8 cellular contexts compared by ENCODE assay signal in the genomic region with DNA sequence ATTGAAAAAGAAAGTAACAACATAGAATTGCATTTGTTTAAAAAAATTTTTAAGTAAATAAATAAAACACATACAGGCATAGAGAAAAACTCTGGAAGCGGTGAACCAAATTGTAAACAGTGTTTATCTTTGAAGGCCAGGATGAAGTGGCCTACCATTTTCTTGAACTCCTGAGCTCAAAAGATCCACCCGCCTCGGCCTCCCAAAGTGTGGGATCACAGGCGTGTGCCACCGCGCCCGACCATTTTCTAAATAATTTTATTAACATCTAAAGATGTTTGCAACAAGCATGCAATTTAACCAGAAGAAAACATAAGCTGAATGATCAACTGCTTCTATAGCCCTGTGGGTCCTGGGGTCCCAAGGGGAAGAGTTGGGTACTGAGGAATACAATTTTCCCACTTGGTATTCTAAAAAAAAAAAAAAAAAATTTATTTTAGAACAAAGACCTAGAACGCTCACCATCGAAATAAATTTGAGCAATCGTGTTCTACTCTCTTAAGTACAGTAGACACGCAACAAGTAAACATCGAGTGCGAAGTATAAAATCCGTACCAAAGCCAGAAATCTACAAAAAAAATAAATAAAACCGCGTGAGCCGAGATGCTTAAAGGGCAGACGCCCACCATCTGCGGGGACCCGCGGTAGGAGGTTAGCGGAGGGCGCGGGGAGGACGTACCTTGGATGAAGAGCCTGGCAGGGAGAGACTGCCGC. TPM values are rescaled to one million over a fixed set of nuclear protein-coding genes. Genes with fewer than 3 reads are reported as not detected.
A peak's percentile ranks its signal among the peaks of the same experiment; 100 is the strongest.
DNase-seq lines count a peak whose midpoint lies in the region; ATAC-seq and TF ChIP-seq lines count a peak whose summit lies in the region.

No MANE protein-coding gene starts in this region.

- no peaks in the 10 kb centered on the region for H3K9me2 ChIP-seq in Loucy (replicated peaks; ENCODE audit: low read depth, low read length)

- H3K4me1 ChIP-seq in Caco-2: peaks cover under 1% of the 10 kb centered on the region; the same call in 1 of the 2 replicates
- peaks cover 24% of the 10 kb centered on the region for H3K4me1 ChIP-seq in Loucy (ENCODE audit: insufficient read depth, low read length, poor library complexity, severe bottlenecking)

- peak overlapping the region; percentile 98 for H3K9ac ChIP-seq in Loucy (ENCODE audit: low read depth, low read length, poor library complexity, severe bottlenecking)

- POLR2A ChIA-PET in Caco-2 (lab: Charles Lee): interaction anchor here (0.6 to 1.0 kb wide), 2 partner anchors 116 to 117 kb away, joined by 3 read pairs; no protein-coding TSS in a partner anchor

- CTCF ChIA-PET in Caco-2 (lab: Charles Lee): interaction anchor here (0.7 to 1.5 kb wide), 6 partner anchors 9 to 116 kb away, joined by 3 to 15 read pairs (median 4); partner anchors contain the start of gene FANCM

- H3K4me1 Mint-ChIP-seq in Caco-2 (ENCODE audit: low read depth, unreplicated experiment): no peaks in the 10 kb centered on the region
- peaks cover 16% of the 10 kb centered on the region for H3K4me1 Mint-ChIP-seq in stimulated activated effector memory CD8-positive, alpha-beta T cell treated with anti-CD3 and anti-CD28 coated beads, Interleukin-12 subunit alpha, Interleukin-12 subunit beta, amount 100 ng/mL, for 72 hours

- ATAC-seq in activated naive CD4-positive, alpha-beta T cell treated with anti-CD3 and anti-CD28 coated beads, Interleukin-2, amount 50 U/mL, for 72 hours: no peak
- ATAC-seq in stimulated activated effector memory CD8-positive, alpha-beta T cell treated with anti-CD3 and anti-CD28 coated beads, Interleukin-12 subunit alpha, Interleukin-12 subunit beta, amount 100 ng/mL, for 72 hours: no peak
- no peak for ATAC-seq in GM21825 (IDR thresholded peaks at IDR 0.05; ENCODE audit: unreplicated experiment)

- TSS peak; percentile 42 for BruUV-seq in Caco-2 (replicated peaks; lab: Mats Ljungman, UMichigan)

- peak overlapping the region; percentile 91 for H2AFZ ChIP-seq in Loucy (ENCODE audit: low read length)

- peaks cover 54% of the 10 kb centered on the region for H3K79me2 ChIP-seq in Loucy (ENCODE audit: insufficient read depth, low read length)

- in situ Hi-C loops in G401 (cut with HindIII; ENCODE audit: low sequenced_read_pairs): no loop called here

- H3F3A ChIP-seq in Loucy (ENCODE audit: low read depth): no peaks in the 10 kb centered on the region

- peak overlapping the region; percentile 90 for H3K4me2 ChIP-seq in Loucy (ENCODE audit: low read depth, low read length, poor library complexity, severe bottlenecking)

- no peaks in the 10 kb centered on the region for H3K27me3 Mint-ChIP-seq in Caco-2 (ENCODE audit: insufficient read depth, unreplicated experiment)

- no peaks in the 10 kb centered on the region for H3K9me3 ChIP-seq in Caco-2
- no peaks in the 10 kb centered on the region for H3K9me3 ChIP-seq in Loucy (ENCODE audit: insufficient read depth, low read depth, low read length)
- no peaks in the 10 kb centered on the region for H3K9me3 ChIP-seq in iPS-18c (ENCODE audit: control insufficient read depth, insufficient read depth, low read length)

- H3K4me3 Mint-ChIP-seq in Caco-2 (ENCODE audit: unreplicated experiment): peak overlapping the region; percentile 86
- peak overlapping the region; percentile 83 for H3K4me3 Mint-ChIP-seq in stimulated activated effector memory CD8-positive, alpha-beta T cell treated with anti-CD3 and anti-CD28 coated beads, Interleukin-12 subunit alpha, Interleukin-12 subunit beta, amount 100 ng/mL, for 72 hours

- H3K36me3 ChIP-seq in Caco-2 (ENCODE audit: control insufficient read depth, insufficient read depth, low read length) (no peaks in the 10 kb centered on the region), Loucy (ENCODE audit: insufficient read depth, low read length) (no peaks in the 10 kb centered on the region)

- H3K27me3 ChIP-seq in Caco-2 (replicated peaks; ENCODE audit: control insufficient read depth, insufficient read depth, low read length) (no peaks in the 10 kb centered on the region), Loucy (ENCODE audit: insufficient read depth, low read length, poor library complexity, severe bottlenecking) (no peaks in the 10 kb centered on the region)

- peaks cover 27% of the 10 kb centered on the region for H4K20me1 ChIP-seq in Loucy (ENCODE audit: insufficient read depth, low read length, poor library complexity, severe bottlenecking)

- H3K36me3 Mint-ChIP-seq in Caco-2 (ENCODE audit: insufficient read depth, unreplicated experiment): peaks cover 9% of the 10 kb centered on the region
- peaks cover 9% of the 10 kb centered on the region in 2 donors for H3K36me3 Mint-ChIP-seq in activated naive CD4-positive, alpha-beta T cell treated with anti-CD3 and anti-CD28 coated beads, Interleukin-2, amount 50 U/mL, for 72 hours
- H3K36me3 Mint-ChIP-seq in stimulated activated effector memory CD8-positive, alpha-beta T cell treated with anti-CD3 and anti-CD28 coated beads, Interleukin-12 subunit alpha, Interleukin-12 subunit beta, amount 100 ng/mL, for 72 hours: peaks cover 18% of the 10 kb centered on the region

- intact Hi-C loops in Caco-2 (cut with micrococcal nuclease; ENCODE audit: unreplicated experiment): loop anchor here (1.0 to 5.0 kb wide), 7 partner anchors 16 to 355 kb away; partner anchors contain the start of genes FKBP3, KLHL28 and TOGARAM1

- H3K27ac Mint-ChIP-seq in Caco-2 (ENCODE audit: unreplicated experiment): peak overlapping the region; percentile 96
- peak overlapping the region; percentile 91 to 97 for H3K27ac Mint-ChIP-seq in activated naive CD4-positive, alpha-beta T cell treated with anti-CD3 and anti-CD28 coated beads, Interleukin-2, amount 50 U/mL, for 72 hours
- peak overlapping the region; percentile 92 for H3K27ac Mint-ChIP-seq in stimulated activated effector memory CD8-positive, alpha-beta T cell treated with anti-CD3 and anti-CD28 coated beads, Interleukin-12 subunit alpha, Interleukin-12 subunit beta, amount 100 ng/mL, for 72 hours

- peaks cover 7% of the 10 kb centered on the region for H3K9me3 Mint-ChIP-seq in Caco-2 (ENCODE audit: unreplicated experiment)
- peaks cover 3 to 5% of the 10 kb centered on the region in 2 donors for H3K9me3 Mint-ChIP-seq in activated naive CD4-positive, alpha-beta T cell treated with anti-CD3 and anti-CD28 coated beads, Interleukin-2, amount 50 U/mL, for 72 hours
- H3K9me3 Mint-ChIP-seq in stimulated activated effector memory CD8-positive, alpha-beta T cell treated with anti-CD3 and anti-CD28 coated beads, Interleukin-12 subunit alpha, Interleukin-12 subunit beta, amount 100 ng/mL, for 72 hours: no peaks in the 10 kb centered on the region

- peak overlapping the region; percentile 77 for H3K4me3 ChIP-seq in Caco-2 (ENCODE audit: low read depth, low read length)
- H3K4me3 ChIP-seq in Loucy (ENCODE audit: low read length, poor library complexity, severe bottlenecking): peak overlapping the region; percentile 82
- peak overlapping the region; percentile 78 for H3K4me3 ChIP-seq in iPS-18c (ENCODE audit: insufficient read depth, low read depth, low read length)

- DNase-seq in Caco-2 (peak in 1 of 2 experiments; percentile 15), G401 (ENCODE audit: low spot score) (no peak), SK-N-DZ (ENCODE audit: low spot score) (no peak)
- DNase-seq in activated naive CD4-positive, alpha-beta T cell treated with anti-CD3 and anti-CD28 coated beads, Interleukin-2, amount 50 U/mL, for 72 hours (ENCODE audit: low spot score in 2 of 2): peak in 1 of 2 donors; percentile 14
- peak in 1 of 2 donors; percentile 54 for DNase-seq in stimulated activated effector memory CD8-positive, alpha-beta T cell treated with anti-CD3 and anti-CD28 coated beads, Interleukin-12 subunit alpha, Interleukin-12 subunit beta, amount 100 ng/mL, for 72 hours (ENCODE audit: low spot score in 2 of 2)

- TF ChIP-seq CTCF in Caco-2 (IDR thresholded peaks at IDR 0.05; ENCODE audit: insufficient read depth in 1 of 2, low read depth in 1 of 2, low read length in 1 of 2, severe bottlenecking in 1 of 2, unreplicated experiment in 1 of 2) (no peak), Loucy (conservative IDR thresholded peaks at IDR 0.05; ENCODE audit: low read length) (no peak)

RNA-seq across cellular contexts. Expression of gene MIS18BP1, which starts 0.5 kb away (rescaled TPM):
- 31.4 and 38.4 TPM in 2 replicates for total RNA-seq in Caco-2 (2022)
- total RNA-seq in activated naive CD4-positive, alpha-beta T cell treated with anti-CD3 and anti-CD28 coated beads, Interleukin-2, amount 50 U/mL, for 72 hours: 10 to 100 TPM; 71.0 to 80.9 TPM
- total RNA-seq in G401 (2014; rRNA removed; shearing (Covaris generic)): 24.2 and 32.8 TPM in 2 replicates
- polyA plus RNA-seq in SK-N-DZ (2014; cell fraction: cytosol; rRNA removed): 31.4 and 42.6 TPM in 2 replicates
- 49.0 and 64.5 TPM in 2 replicates for polyA plus RNA-seq in SK-N-DZ (2014; cell fraction: nucleus; rRNA removed)
